1 cellular context compared by ENCODE assay signal in genomic region chr3:173502983-173503568, GRCh38.
TF ChIP-seq lines count a peak whose summit lies in the region.

No MANE protein-coding gene starts in this region.

TF ChIP-seq in HEK293, 187 proteins besides CTCF, POLR2A, EP300 and RAD21 (continued from another document):
- TF ChIP-seq ZXDB (tag by site-specific recombination; IDR thresholded peaks at IDR 0.05) (0 out of 2 replicates have a peak, but pooled peaks have one; percentile 24), ZNF23 (tag by site-specific recombination; IDR thresholded peaks at IDR 0.05; ENCODE audit: borderline replicate concordance) (no peak), WT1 (tag by site-specific recombination; IDR thresholded peaks at IDR 0.05) (peak; percentile 27; the same call in 1 of the 2 replicates), OSR2 (tag by site-specific recombination; IDR thresholded peaks at IDR 0.05) (no peak), ZNF366 (tag by site-specific recombination; conservative IDR thresholded peaks at IDR 0.05) (peak; percentile 72), ZSCAN18 (tag by site-specific recombination; IDR thresholded peaks at IDR 0.05) (no peak), IKZF3 (tag by site-specific recombination; IDR thresholded peaks at IDR 0.05) (peak; percentile 73; the same call in 1 of the 2 replicates), ZNF707 (tag by site-specific recombination; IDR thresholded peaks at IDR 0.05) (no peak), KLF8 (tag by site-specific recombination; IDR thresholded peaks at IDR 0.05) (peak; percentile 24; the same call in 1 of the 2 replicates), SP7 (tag by site-specific recombination; IDR thresholded peaks at IDR 0.05) (peak; percentile 55), ZNF501 (tag by site-specific recombination; IDR thresholded peaks at IDR 0.05) (0 out of 2 replicates have a peak, but pooled peaks have one; percentile 27), KLF16 (tag by site-specific recombination; IDR thresholded peaks at IDR 0.05) (no peak), ATF2 (tag by site-specific recombination; IDR thresholded peaks at IDR 0.05; ENCODE audit: low read depth) (peak; percentile 20; the same call in 1 of the 2 replicates), ZNF843 (tag by site-specific recombination; IDR thresholded peaks at IDR 0.05) (peak; percentile 55), ZBTB44 (tag by site-specific recombination; IDR thresholded peaks at IDR 0.05) (peak; percentile 94), ZBTB17 (tag by site-specific recombination; IDR thresholded peaks at IDR 0.05) (0 out of 2 replicates have a peak, but pooled peaks have one; percentile 10), ZNF645 (tag by site-specific recombination; IDR thresholded peaks at IDR 0.05) (no peak), KLF17 (tag by site-specific recombination; IDR thresholded peaks at IDR 0.05) (no peak), KLF7 (tag by site-specific recombination; IDR thresholded peaks at IDR 0.05; ENCODE audit: borderline replicate concordance) (no peak), ZBTB6 (tag by site-specific recombination; IDR thresholded peaks at IDR 0.05) (no peak), GLIS1 (tag by site-specific recombination; IDR thresholded peaks at IDR 0.05) (no peak), ZNF660 (tag by site-specific recombination; IDR thresholded peaks at IDR 0.05) (peak; percentile 72; the same call in 1 of the 2 replicates), ZEB2 (tag by site-specific recombination; IDR thresholded peaks at IDR 0.05) (peak; percentile 69), ZNF639 (tag by site-specific recombination; IDR thresholded peaks at IDR 0.05) (0 out of 2 replicates have a peak, but pooled peaks have one; percentile 43), HIC1 (tag by site-specific recombination; IDR thresholded peaks at IDR 0.05) (peak; percentile 86), PRDM6 (tag by site-specific recombination; IDR thresholded peaks at IDR 0.05) (peak; percentile 91), ZSCAN4 (tag by site-specific recombination; IDR thresholded peaks at IDR 0.05) (peak; percentile 52; the same call in 1 of the 2 replicates), ZNF580 (tag by site-specific recombination; IDR thresholded peaks at IDR 0.05) (0 out of 2 replicates have a peak, but pooled peaks have one; percentile 33), ZNF629 (tag by site-specific recombination; IDR thresholded peaks at IDR 0.05) (peak; percentile 78)
